In genomic region chr3:50447290-50447840, GRCh38 we compare ENCODE assay signal across 23 cellular contexts. TPM values are rescaled to one million over a fixed set of nuclear protein-coding genes. Genes with fewer than 3 reads are reported as not detected.
DNase-seq lines count a peak whose midpoint lies in the region; ATAC-seq and TF ChIP-seq lines count a peak whose summit lies in the region.
"Had no signal": no experiment of that assay in that cellular context is flagged by ENCODE, and none has a peak within 500 bp of the region (broad histone marks: within the 10 kb centered on the region; RNA-seq: fewer than 3 reads in every experiment).

No MANE protein-coding gene starts in this region.

- no peak for TF ChIP-seq CTCF in CD14-positive monocyte (IDR thresholded peaks at IDR 0.05)
- TF ChIP-seq CTCF in activated CD8-positive, alpha-beta T cell treated with anti-CD3 and anti-CD28 coated beads for 36 hours (IDR thresholded peaks at IDR 0.05), result no peak

- H3K27me3 ChIP-seq in naive thymus-derived CD4-positive, alpha-beta T cell (ENCODE audit: control insufficient read depth in 2 of 2, insufficient read depth in 2 of 2, low read length in 2 of 2), result no peaks in the 10 kb centered on the region

- no peaks in the 10 kb centered on the region for H3K9me3 Mint-ChIP-seq in CD14-positive monocyte
- no peaks in the 10 kb centered on the region for H3K9me3 Mint-ChIP-seq in activated CD8-positive, alpha-beta T cell treated with anti-CD3 and anti-CD28 coated beads for 36 hours
- no peaks in the 10 kb centered on the region for H3K9me3 Mint-ChIP-seq in naive thymus-derived CD4-positive, alpha-beta T cell
- H3K9me3 Mint-ChIP-seq: activated CD4-positive, alpha-beta memory T cell treated with anti-CD3 and anti-CD28 coated beads for 36 hours; activated naive CD4-positive, alpha-beta T cell treated with anti-CD3 and anti-CD28 coated beads for 36 hours; activated T-cell treated with anti-CD3 and anti-CD28 coated beads, Interleukin-2, amount 50 U/mL, for 24 hours; CD8-positive, alpha-beta memory T cell; T-helper 1 cell treated with Interleukin-12 subunit alpha and Interleukin-12 subunit beta and Interleukin-4 antibody, amounts not matched to agents 30 μg/mL and 1 μg/mL, for 36 hours had no signal

- peak overlapping the region; percentile 91 to 97 (median 96) for H3K27ac Mint-ChIP-seq in CD14-positive monocyte
- H3K27ac Mint-ChIP-seq in activated CD8-positive, alpha-beta T cell treated with anti-CD3 and anti-CD28 coated beads for 36 hours, result peak overlapping the region; percentile 23
- peak overlapping the region in 4 of 9 donors; percentile 38 to 95 (median 48) for H3K27ac Mint-ChIP-seq in naive thymus-derived CD4-positive, alpha-beta T cell
- H3K27ac Mint-ChIP-seq: activated CD4-positive, alpha-beta memory T cell treated with anti-CD3 and anti-CD28 coated beads for 36 hours; activated naive CD4-positive, alpha-beta T cell treated with anti-CD3 and anti-CD28 coated beads for 36 hours; activated T-cell treated with anti-CD3 and anti-CD28 coated beads, Interleukin-2, amount 50 U/mL, for 24 hours; T-helper 1 cell treated with Interleukin-12 subunit alpha and Interleukin-12 subunit beta and Interleukin-4 antibody, amounts not matched to agents 30 μg/mL and 1 μg/mL, for 36 hours had no signal

- no peaks in the 10 kb centered on the region for H3K36me3 ChIP-seq in naive thymus-derived CD4-positive, alpha-beta T cell (ENCODE audit: control insufficient read depth in 2 of 3, insufficient read depth in 3 of 3, low read length in 3 of 3)
- H3K36me3 ChIP-seq: thoracic aorta, WERI-Rb-1 had no signal

- H3K4me1 Mint-ChIP-seq in CD14-positive monocyte, result peaks cover 37% of the 10 kb centered on the region
- H3K4me1 Mint-ChIP-seq in activated CD8-positive, alpha-beta T cell treated with anti-CD3 and anti-CD28 coated beads for 36 hours (ENCODE audit: low read depth), result peaks cover 21% of the 10 kb centered on the region
- H3K4me1 Mint-ChIP-seq in naive thymus-derived CD4-positive, alpha-beta T cell, result peaks cover 6 to 39% (median 28%) of the 10 kb centered on the region in 7 donors

- no peaks in the 10 kb centered on the region for H3K9me3 ChIP-seq in naive thymus-derived CD4-positive, alpha-beta T cell (ENCODE audit: control insufficient read depth in 2 of 3, low read length in 3 of 3)
- H3K9me3 ChIP-seq: thoracic aorta had no signal

- CTCF ChIA-PET in activated CD8-positive, alpha-beta T cell treated with anti-CD3 and anti-CD28 coated beads for 36 hours (lab: Charles Lee), result interaction anchor here (1.4 to 1.5 kb wide), 2 partner anchors 11 to 95 kb away, joined by 7 to 9 read pairs; no protein-coding TSS in a partner anchor
- CTCF ChIA-PET in naive thymus-derived CD4-positive, alpha-beta T cell (lab: Charles Lee), result no interaction called here

- peaks cover 0 to 3% (median 1%) of the 10 kb centered on the region in 3 donors for H3K27me3 Mint-ChIP-seq in CD14-positive monocyte (ENCODE audit: low read depth in 3 of 3)
- no peaks in the 10 kb centered on the region for H3K27me3 Mint-ChIP-seq in activated CD8-positive, alpha-beta T cell treated with anti-CD3 and anti-CD28 coated beads for 36 hours
- H3K27me3 Mint-ChIP-seq in naive thymus-derived CD4-positive, alpha-beta T cell, result no peaks in the 10 kb centered on the region
- H3K27me3 Mint-ChIP-seq: activated CD4-positive, alpha-beta memory T cell treated with anti-CD3 and anti-CD28 coated beads for 36 hours; activated T-cell treated with anti-CD3 and anti-CD28 coated beads, Interleukin-2, amount 50 U/mL, for 24 hours had no signal

- H3K36me3 Mint-ChIP-seq in CD14-positive monocyte, result no peaks in the 10 kb centered on the region
- H3K36me3 Mint-ChIP-seq in activated CD8-positive, alpha-beta T cell treated with anti-CD3 and anti-CD28 coated beads for 36 hours (ENCODE audit: low read depth), result no peaks in the 10 kb centered on the region
- H3K36me3 Mint-ChIP-seq in naive thymus-derived CD4-positive, alpha-beta T cell, result no peaks in the 10 kb centered on the region
- H3K36me3 Mint-ChIP-seq: activated CD4-positive, alpha-beta memory T cell treated with anti-CD3 and anti-CD28 coated beads for 36 hours; CD8-positive, alpha-beta memory T cell had no signal

- peaks cover 13 to 16% of the 10 kb centered on the region in 2 donors for H3K4me1 ChIP-seq in naive thymus-derived CD4-positive, alpha-beta T cell (ENCODE audit: control insufficient read depth in 2 of 2, insufficient read depth in 2 of 2, low read length in 2 of 2)
- H3K4me1 ChIP-seq: parathyroid adenoma had no signal

- no peak for ATAC-seq in activated CD8-positive, alpha-beta T cell treated with anti-CD3 and anti-CD28 coated beads for 36 hours
- ATAC-seq in naive thymus-derived CD4-positive, alpha-beta T cell, result peak; percentile 24
- no peak for ATAC-seq in GM19328 (IDR thresholded peaks at IDR 0.05; ENCODE audit: unreplicated experiment)
- ATAC-seq: sciatic nerve had no signal

- intact Hi-C loops in CD14-positive monocyte (cut with micrococcal nuclease), result no loop called here
- intact Hi-C loops in activated CD8-positive, alpha-beta T cell treated with anti-CD3 and anti-CD28 coated beads for 36 hours (cut with micrococcal nuclease), result no loop called here
- intact Hi-C loops in naive thymus-derived CD4-positive, alpha-beta T cell (cut with micrococcal nuclease), result no loop called here

- POLR2A ChIA-PET in activated CD8-positive, alpha-beta T cell treated with anti-CD3 and anti-CD28 coated beads for 36 hours (lab: Charles Lee), result interaction anchor here (1.2 kb wide), 1 partner anchor 92 kb away, joined by 3 read pairs; no protein-coding TSS in a partner anchor
- POLR2A ChIA-PET in naive thymus-derived CD4-positive, alpha-beta T cell (lab: Charles Lee), result no interaction called here

- H3K4me3 ChIP-seq in naive thymus-derived CD4-positive, alpha-beta T cell (ENCODE audit: low read length), result no peak overlapping the region
- H3K4me3 ChIP-seq: thoracic aorta had no signal

- no peak overlapping the region for H3K27ac ChIP-seq in naive thymus-derived CD4-positive, alpha-beta T cell (ENCODE audit: low read depth, low read length)
- H3K27ac ChIP-seq: parathyroid adenoma, thoracic aorta, WERI-Rb-1 had no signal

- no peak overlapping the region for H3K4me3 Mint-ChIP-seq in CD14-positive monocyte
- H3K4me3 Mint-ChIP-seq in activated CD8-positive, alpha-beta T cell treated with anti-CD3 and anti-CD28 coated beads for 36 hours, result no peak overlapping the region
- no peak overlapping the region for H3K4me3 Mint-ChIP-seq in naive thymus-derived CD4-positive, alpha-beta T cell
- H3K4me3 Mint-ChIP-seq: activated CD4-positive, alpha-beta memory T cell treated with anti-CD3 and anti-CD28 coated beads for 36 hours; activated naive CD4-positive, alpha-beta T cell treated with anti-CD3 and anti-CD28 coated beads for 36 hours; activated T-cell treated with anti-CD3 and anti-CD28 coated beads, Interleukin-2, amount 50 U/mL, for 24 hours; T-helper 1 cell treated with Interleukin-12 subunit alpha and Interleukin-12 subunit beta and Interleukin-4 antibody, amounts not matched to agents 30 μg/mL and 1 μg/mL, for 36 hours had no signal

- DNase-seq in CD14-positive monocyte (ENCODE audit: low spot score), result peak; percentile 80
- peak; percentile 0 for DNase-seq in MV-4-11 (lab: John Stamatoyannopoulos, UW)
- DNase-seq in activated CD8-positive, alpha-beta T cell treated with anti-CD3 and anti-CD28 coated beads for 36 hours, result no peak
- no peak for DNase-seq in naive thymus-derived CD4-positive, alpha-beta T cell
- no peak for DNase-seq in activated T-cell treated with anti-CD3 and anti-CD28 coated beads for 4 hours
- no peak for DNase-seq in OCI-M1 (lab: John Stamatoyannopoulos, UW)
- DNase-seq: activated CD4-positive, alpha-beta memory T cell treated with anti-CD3 and anti-CD28 coated beads for 36 hours; activated naive CD4-positive, alpha-beta T cell treated with anti-CD3 and anti-CD28 coated beads for 36 hours; activated T-cell treated with anti-CD3 and anti-CD28 coated beads, Interleukin-2, amount 50 U/mL, for 24 hours; anterior cingulate cortex; caudate nucleus; CD8-positive, alpha-beta memory T cell; hippocampal formation; KG1; NCI-H1092 treated with DMSO at 0.1 percent for 48 hours; NCI-H524; SHP77; WERI-Rb-1 had no signal

RNA-seq across cellular contexts. Expression of gene CACNA2D2, which starts 56.1 kb away (rescaled TPM):
- polyA plus RNA-seq in CD14-positive monocyte, result under 1 TPM in 1 of 2 donors, not detected in 1; 0.09 TPM
- total RNA-seq in activated CD8-positive, alpha-beta T cell treated with anti-CD3 and anti-CD28 coated beads for 36 hours, result 1 to 10 TPM; 1.6 to 2.1 TPM
- total RNA-seq in naive thymus-derived CD4-positive, alpha-beta T cell, result 1 to 10 TPM in 4 of 5 experiments, under 1 TPM in 1; 0.97 to 6.2 (median 2.5) TPM
- polyA plus RNA-seq in naive thymus-derived CD4-positive, alpha-beta T cell, result under 1 TPM; 0.32 to 0.38 TPM

Comparison
In these comparisons a context has a peak if more than half of its experiments do, and no peak if none do; other contexts are left out.
1. DNase-seq: peak in CD14-positive monocyte (single experiment) and MV-4-11 (single experiment); none in activated CD8-positive, alpha-beta T cell treated with anti-CD3 and anti-CD28 coated beads for 36 hours (single experiment), naive thymus-derived CD4-positive, alpha-beta T cell (0 of 9), activated T-cell treated with anti-CD3 and anti-CD28 coated beads for 4 hours (single experiment) and OCI-M1 (single experiment).